ENCODE assay signal across 8 cellular contexts in the genomic region with DNA sequence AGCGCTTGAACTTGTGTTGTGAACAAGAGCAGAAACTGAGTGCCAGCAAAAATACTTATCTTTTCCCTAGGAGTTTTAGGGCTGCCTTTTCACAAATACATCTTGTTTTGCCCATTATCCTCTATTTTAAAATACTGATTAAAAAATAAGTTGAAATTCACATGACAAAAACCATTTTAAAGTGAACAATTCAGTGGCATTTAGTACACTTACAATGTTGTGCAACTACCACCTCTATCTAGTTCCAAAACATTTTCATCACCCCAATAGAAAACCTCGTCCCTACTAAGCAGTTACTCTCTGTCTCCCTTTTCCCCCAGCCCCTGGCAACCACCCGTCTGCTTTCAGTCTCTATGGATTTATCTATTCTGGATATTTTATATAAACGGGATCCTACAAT. TPM values are rescaled to one million over a fixed set of nuclear protein-coding genes. Genes with fewer than 3 reads are reported as not detected.
DNase-seq lines count a peak whose midpoint lies in the region; ATAC-seq and TF ChIP-seq lines count a peak whose summit lies in the region.

No MANE protein-coding gene starts in this region.

- no peaks in the 10 kb centered on the region for H4K20me1 ChIP-seq in PC-3 (ENCODE audit: low read length)

- no peaks in the 10 kb centered on the region for H3F3A ChIP-seq in PC-3 (ENCODE audit: low read length, unreplicated experiment)

- H3K9me3 Mint-ChIP-seq in CD4-positive, alpha-beta memory T cell: peaks cover 0 to 4% (median 0%) of the 10 kb centered on the region in 8 donors
- no peaks in the 10 kb centered on the region for H3K9me3 Mint-ChIP-seq in endothelial cell (ENCODE audit: unreplicated experiment)
- H3K9me3 Mint-ChIP-seq in osteocyte (ENCODE audit: unreplicated experiment): no peaks in the 10 kb centered on the region

- H3K9me3 ChIP-seq in CD4-positive, alpha-beta memory T cell (ENCODE audit: control insufficient read depth in 1 of 2, low read length in 2 of 2): no peaks in the 10 kb centered on the region
- no peaks in the 10 kb centered on the region for H3K9me3 ChIP-seq in PC-3 (ENCODE audit: low read length)

- no peaks in the 10 kb centered on the region for H3K27me3 ChIP-seq in CD4-positive, alpha-beta memory T cell (ENCODE audit: insufficient read depth, low read length)
- no peaks in the 10 kb centered on the region for H3K27me3 ChIP-seq in PC-3 (ENCODE audit: low read length)

- H3K36me3 Mint-ChIP-seq in CD4-positive, alpha-beta memory T cell: peaks cover 9 to 11% of the 10 kb centered on the region in 2 donors
- peaks cover 11% of the 10 kb centered on the region for H3K36me3 Mint-ChIP-seq in endothelial cell (ENCODE audit: low read depth, unreplicated experiment)
- H3K36me3 Mint-ChIP-seq in osteocyte (ENCODE audit: unreplicated experiment): peaks cover 3% of the 10 kb centered on the region

- H3K9ac ChIP-seq in PC-3 (ENCODE audit: low read length): no peak overlapping the region; the same call in 1 of the 2 replicates

- no peak overlapping the region for H2AFZ ChIP-seq in PC-3 (ENCODE audit: low read length)

- DNase-seq in CD4-positive, alpha-beta memory T cell: no peak
- DNase-seq in PC-3: no peak
- no peak for DNase-seq in endothelial cell (ENCODE audit: low spot score)
- DNase-seq in osteocyte (ENCODE audit: extremely low spot score, unreplicated experiment): no peak
- no peak for DNase-seq in NCI-H82 treated with DMSO at 0.1 percent for 48 hours (lab: John Stamatoyannopoulos, UW; ENCODE audit: unreplicated experiment)
- no peak for DNase-seq in SW480 (ENCODE audit: low spot score)
- DNase-seq in stimulated activated naive CD4-positive, alpha-beta T cell (lab: John Stamatoyannopoulos, UW): no peak

- ATAC-seq in PC-3 (no peak), HG03045 (IDR thresholded peaks at IDR 0.05; ENCODE audit: unreplicated experiment) (no peak)

- H3K27me3 Mint-ChIP-seq in CD4-positive, alpha-beta memory T cell: no peaks in the 10 kb centered on the region
- H3K27me3 Mint-ChIP-seq in endothelial cell (ENCODE audit: unreplicated experiment) (peaks cover 6% of the 10 kb centered on the region), osteocyte (ENCODE audit: unreplicated experiment) (no peaks in the 10 kb centered on the region)

- no peaks in the 10 kb centered on the region for H3K36me3 ChIP-seq in CD4-positive, alpha-beta memory T cell (ENCODE audit: insufficient read depth, low read length)
- no peaks in the 10 kb centered on the region for H3K36me3 ChIP-seq in PC-3 (ENCODE audit: low read depth, low read length)

- no peaks in the 10 kb centered on the region for H3K9me2 ChIP-seq in PC-3 (replicated peaks; ENCODE audit: low read length)

- H3K4me2 ChIP-seq in PC-3 (ENCODE audit: low read length): peak overlapping the region; percentile 95

- peaks cover 40% of the 10 kb centered on the region for H3K79me2 ChIP-seq in PC-3 (ENCODE audit: low read length)

- CTCF ChIA-PET in CD4-positive, alpha-beta memory T cell (lab: Charles Lee; ENCODE audit: partially characterized antibody): interaction anchor here (2.7 kb wide), 1 partner anchor 8 kb away, joined by 14 read pairs; no protein-coding TSS in a partner anchor
- CTCF ChIA-PET in PC-3 (lab: Charles Lee): no interaction called here

- no TSS peak for BruUV-seq in PC-3 (replicated peaks; lab: Mats Ljungman, UMichigan)

- intact Hi-C loops in CD4-positive, alpha-beta memory T cell (cut with micrococcal nuclease): no loop called here
- intact Hi-C loops in PC-3 (cut with micrococcal nuclease): no loop called here

- POLR2A ChIA-PET in CD4-positive, alpha-beta memory T cell (lab: Charles Lee; ENCODE audit: partially characterized antibody): interaction anchor here (1.3 to 5.5 kb wide), 5 partner anchors 7 to 623 kb away, joined by 3 to 50 read pairs (median 11); a partner anchor contains a TSS
- POLR2A ChIA-PET in PC-3 (lab: Charles Lee; ENCODE audit: unreplicated experiment): no interaction called here

- H3K4me3 Mint-ChIP-seq in CD4-positive, alpha-beta memory T cell: peak overlapping the region; percentile 90 to 99 (median 96)
- peak overlapping the region; percentile 100 for H3K4me3 Mint-ChIP-seq in endothelial cell (ENCODE audit: unreplicated experiment)
- peak overlapping the region; percentile 96 for H3K4me3 Mint-ChIP-seq in osteocyte (ENCODE audit: unreplicated experiment)

- H3K27ac Mint-ChIP-seq in CD4-positive, alpha-beta memory T cell: peak overlapping the region in 6 of 7 donors; percentile 10 to 96 (median 66)
- H3K27ac Mint-ChIP-seq in endothelial cell (ENCODE audit: unreplicated experiment) (no peak overlapping the region), osteocyte (ENCODE audit: unreplicated experiment) (no peak overlapping the region)

- H3K4me3 ChIP-seq in CD4-positive, alpha-beta memory T cell (ENCODE audit: low read length in 2 of 2): peak overlapping the region; percentile 79 to 96
- H3K4me3 ChIP-seq in PC-3 (ENCODE audit: low read length): peak overlapping the region; percentile 93

- H3K4me1 Mint-ChIP-seq in CD4-positive, alpha-beta memory T cell: peaks cover 35 to 53% (median 44%) of the 10 kb centered on the region in 4 donors
- H3K4me1 Mint-ChIP-seq in endothelial cell (ENCODE audit: unreplicated experiment) (peaks cover 41% of the 10 kb centered on the region), osteocyte (ENCODE audit: unreplicated experiment) (peaks cover 38% of the 10 kb centered on the region)

- peaks cover 35% of the 10 kb centered on the region for H3K4me1 ChIP-seq in CD4-positive, alpha-beta memory T cell (ENCODE audit: insufficient read depth, low read length)
- H3K4me1 ChIP-seq in PC-3 (ENCODE audit: insufficient read depth, low read length): peaks cover 14% of the 10 kb centered on the region; the same call in 1 of the 2 replicates

- no peak for TF ChIP-seq CTCF in PC-3 (conservative IDR thresholded peaks at IDR 0.05; ENCODE audit: low read depth, low read length)
- no peak for TF ChIP-seq CTCF in endothelial cell (IDR thresholded peaks at IDR 0.05; ENCODE audit: unreplicated experiment)
- TF ChIP-seq CTCF in osteocyte (IDR thresholded peaks at IDR 0.05): no peak

- H3K27ac ChIP-seq in CD4-positive, alpha-beta memory T cell (ENCODE audit: low read depth, low read length): peak overlapping the region; percentile 81
- H3K27ac ChIP-seq in PC-3 (ENCODE audit: low read length): no peak overlapping the region

RNA-seq across cellular contexts. Expression of a gene that starts 1.4 kb away (rescaled TPM):
- total RNA-seq in CD4-positive, alpha-beta memory T cell: 10 to 100 TPM; 39.3 to 41.1 TPM
- 10 to 100 TPM; 25.7 to 34.3 TPM for polyA plus RNA-seq in CD4-positive, alpha-beta memory T cell
- total RNA-seq in PC-3 (2014; rRNA removed): 23.8 and 24.6 TPM in 2 replicates
- total RNA-seq in endothelial cell (ENCODE audit: unreplicated experiment): 49.4 TPM
- total RNA-seq in osteocyte: 66.7 and 68.7 TPM in 2 replicates

RNA-seq across cellular contexts. Expression of a gene that starts 30.7 kb away (rescaled TPM):
- 10 to 100 TPM; 20.2 to 21.7 TPM for total RNA-seq in CD4-positive, alpha-beta memory T cell
- 10 to 100 TPM in 1 of 2 donors, 1 to 10 TPM in 1; 9.5 to 11.4 TPM for polyA plus RNA-seq in CD4-positive, alpha-beta memory T cell
- total RNA-seq in PC-3 (2014; rRNA removed) (7.5 and 10.3 TPM in 2 replicates), endothelial cell (ENCODE audit: unreplicated experiment) (6.3 TPM), osteocyte (6.9 and 8.1 TPM in 2 replicates)

RNA-seq across cellular contexts. Expression of a gene that starts 31.0 kb away (rescaled TPM):
- 1 to 10 TPM; 3.7 to 4.0 TPM for total RNA-seq in CD4-positive, alpha-beta memory T cell
- polyA plus RNA-seq in CD4-positive, alpha-beta memory T cell: 1 to 10 TPM; 5.8 to 7.3 TPM
- total RNA-seq in PC-3 (2014; rRNA removed) (2.5 and 2.8 TPM in 2 replicates), endothelial cell (ENCODE audit: unreplicated experiment) (9.0 TPM), osteocyte (11.6 and 12.6 TPM in 2 replicates)

Comparison
In these comparisons a context has a peak if more than half of its experiments do, and no peak if none do; other contexts are left out.
1. H3K27ac Mint-ChIP-seq: peak in CD4-positive, alpha-beta memory T cell (6 of 7); none in endothelial cell (single experiment) and osteocyte (single experiment).
2. Peak in every context shown above with its lines, with median percentiles within 50 percentile points of each other: H3K4me3 Mint-ChIP-seq.